Comparison of ENCODE assay signal across 20 cellular contexts in the genomic region with DNA sequence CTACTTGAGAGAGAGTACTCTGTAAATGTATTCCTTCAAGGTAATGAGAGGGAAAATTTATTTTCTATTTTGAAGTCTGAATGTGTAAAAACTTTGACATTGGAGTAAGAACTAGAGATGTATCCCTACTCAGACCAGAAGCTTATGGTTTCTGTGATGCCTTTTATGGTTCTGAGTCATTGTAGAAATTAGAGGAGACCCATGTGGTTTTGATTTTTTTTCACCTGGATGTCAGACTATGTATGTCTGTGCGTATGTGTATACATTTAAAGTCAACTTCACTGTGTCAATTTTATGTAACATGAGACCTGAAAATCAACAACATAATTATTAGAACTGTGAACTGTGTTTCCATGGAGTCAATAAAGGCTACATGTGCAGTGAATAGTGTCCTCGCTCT.
DNase-seq lines count a peak whose midpoint lies in the region; ATAC-seq and TF ChIP-seq lines count a peak whose summit lies in the region.
"Had no signal": no experiment of that assay in that cellular context is flagged by ENCODE, and none has a peak within 500 bp of the region (broad histone marks: within the 10 kb centered on the region; RNA-seq: fewer than 3 reads in every experiment).

No MANE protein-coding gene starts in this region.

- no peak overlapping the region for H3K9ac ChIP-seq in PC-3 (ENCODE audit: low read length)

- H4K20me1 ChIP-seq in PC-3 (ENCODE audit: low read length): no peaks in the 10 kb centered on the region

- BruUV-seq in PC-3 (replicated peaks; lab: Mats Ljungman, UMichigan): no TSS peak

- H2AFZ ChIP-seq in PC-3 (ENCODE audit: low read length): no peak overlapping the region

- no peaks in the 10 kb centered on the region for H3K4me1 ChIP-seq in PC-3 (ENCODE audit: insufficient read depth, low read length)

- no peaks in the 10 kb centered on the region for H3K9me2 ChIP-seq in PC-3 (replicated peaks; ENCODE audit: low read length)

- no peak overlapping the region for H3K4me2 ChIP-seq in PC-3 (ENCODE audit: low read length)

- H3K4me3 ChIP-seq in HFF-Myc (replicated peaks; ENCODE audit: low read depth, low read length) (no peak overlapping the region), PC-3 (ENCODE audit: low read length) (no peak overlapping the region)

- no peaks in the 10 kb centered on the region for H3F3A ChIP-seq in PC-3 (ENCODE audit: low read length, unreplicated experiment)

- no peak for TF ChIP-seq CTCF in HFF-Myc (IDR thresholded peaks at IDR 0.05; ENCODE audit: low read depth, low read length, missing control alignments)
- TF ChIP-seq CTCF in PC-3 (conservative IDR thresholded peaks at IDR 0.05; ENCODE audit: low read depth, low read length): no peak

- POLR2A ChIA-PET in PC-3 (lab: Charles Lee; ENCODE audit: unreplicated experiment): no interaction called here

- no peak overlapping the region for H3K27ac ChIP-seq in PC-3 (ENCODE audit: low read length)
- H3K27ac ChIP-seq: HL-60 had no signal

- no peak for TF ChIP-seq POLR2A in erythroblast (IDR thresholded peaks at IDR 0.05; ENCODE audit: low read length)

- H3K36me3 ChIP-seq in PC-3 (ENCODE audit: low read depth, low read length): no peaks in the 10 kb centered on the region; the same call in 1 of the 2 replicates

- CTCF ChIA-PET in PC-3 (lab: Charles Lee): no interaction called here

- DNase-seq in DMS153 treated with DMSO at 0.1 percent for 48 hours (lab: John Stamatoyannopoulos, UW; ENCODE audit: unreplicated experiment): peak; percentile 33
- DNase-seq in HFF-Myc (ENCODE audit: extremely low read depth, low read depth): peak; percentile 63
- DNase-seq in NCI-H2081 treated with DMSO at 0.1 percent for 48 hours (lab: John Stamatoyannopoulos, UW): peak; percentile 89
- peak; percentile 40 for DNase-seq in PC-3
- no peak for DNase-seq in NOMO-1 treated with dmso at 0.1 percent for 144 hours (lab: John Stamatoyannopoulos, UW; ENCODE audit: unreplicated experiment)
- no peak for DNase-seq in activated CD4-positive, CD25-positive, alpha-beta regulatory T cell (lab: John Stamatoyannopoulos, UW)
- DNase-seq in erythroblast (lab: John Stamatoyannopoulos, UW): no peak
- DNase-seq: ACHN; C1 segment of cervical spinal cord; CD8-positive, alpha-beta memory T cell; DND-41; HFFc6; NCI-H1436; NCI-H2107; NCI-H524 treated with DMSO at 0.1 percent for 48 hours; OCI-M1; SIG-M5; T-cell had no signal

- peak; percentile 67 for ATAC-seq in PC-3
- ATAC-seq: SK-N-SH treated with all-trans-retinoic acid at 6 μM for 48 hours, T-cell had no signal

- H3K79me2 ChIP-seq in PC-3 (ENCODE audit: low read length): no peaks in the 10 kb centered on the region

- no peaks in the 10 kb centered on the region for H3K9me3 ChIP-seq in PC-3 (ENCODE audit: low read length)

- intact Hi-C loops in PC-3 (cut with micrococcal nuclease): no loop called here

- H3K27me3 ChIP-seq in PC-3 (ENCODE audit: low read length): no peaks in the 10 kb centered on the region

Comparison
In these comparisons a context has a peak if more than half of its experiments do, and no peak if none do; other contexts are left out.
1. DNase-seq: peak in DMS153 treated with DMSO at 0.1 percent for 48 hours (single experiment), HFF-Myc (single experiment), NCI-H2081 treated with DMSO at 0.1 percent for 48 hours (single experiment) and PC-3 (single experiment); none in NOMO-1 treated with dmso at 0.1 percent for 144 hours (single experiment), activated CD4-positive, CD25-positive, alpha-beta regulatory T cell (0 of 4) and erythroblast (0 of 2).